ENCODE assay signal across 22 cellular contexts in genomic region chr21:21210552-21210951, GRCh38.
"Had no signal": no experiment of that assay in that cellular context is flagged by ENCODE, and none has a peak within 500 bp of the region (broad histone marks: within the 10 kb centered on the region; RNA-seq: fewer than 3 reads in every experiment).

No MANE protein-coding gene starts in this region.

- H3K27ac ChIP-seq: colonic mucosa, esophagus squamous epithelium, hepatocyte, pancreas, prostate gland, spleen, tibial artery, upper lobe of left lung, uterus had no signal

- H3K79me2 ChIP-seq: hepatocyte had no signal

- DNase-seq: colonic mucosa; dermis blood vessel endothelial cell; esophagus squamous epithelium; head of caudate nucleus; midbrain; occipital lobe; pancreas; retina; spleen; stimulated activated CD4-positive, alpha-beta T cell treated with anti-CD3 and anti-CD28 coated beads, Interleukin-15, amount 100 ng/mL, for 24 hours; stimulated activated CD4-positive, alpha-beta T cell treated with anti-CD3 and anti-CD28 coated beads, Interleukin-1b, Interleukin-23, amount 100 ng/mL, for 48 hours; stimulated activated CD4-positive, alpha-beta T cell treated with anti-CD3 and anti-CD28 coated beads, Interleukin-4, amount 100 ng/mL, for 24 hours; tibial artery; upper lobe of left lung; uterus had no signal

- H3K4me1 Mint-ChIP-seq: stimulated activated memory B cell treated with anti-CD40 and anti-IgM and Interleukin-4, amounts not matched to agents 10 μg/mL and 1 μg/mL and 100 μg/mL, for 72 hours had no signal

- H3K4me2 ChIP-seq: hepatocyte had no signal

- H3K4me3 ChIP-seq: colonic mucosa, esophagus squamous epithelium, hepatocyte, pancreas, prostate gland, spleen, tibial artery, upper lobe of left lung, uterus had no signal

- H3K4me1 ChIP-seq: colonic mucosa, esophagus squamous epithelium, pancreas, prostate gland, spleen, tibial artery, upper lobe of left lung, uterus had no signal

- H3K27me3 Mint-ChIP-seq: stimulated activated memory B cell treated with anti-CD40 and anti-IgM and Interleukin-4, amounts not matched to agents 10 μg/mL and 1 μg/mL and 100 μg/mL, for 72 hours; stimulated activated naive CD8-positive, alpha-beta T cell treated with anti-CD3 and anti-CD28 coated beads, Interleukin-15, Interleukin-2, amounts not matched to agents 100 ng/mL and 50 ng/mL, for 24 hours had no signal

- H3K36me3 ChIP-seq: colonic mucosa, esophagus squamous epithelium, pancreas, prostate gland, spleen, tibial artery, upper lobe of left lung, uterus had no signal

- H3K36me3 Mint-ChIP-seq: natural killer cell treated with Interleukin-12 subunit alpha and Interleukin-12 subunit beta and Interleukin-15 and Interleukin-18, amount 100 ng/mL, for 72 hours; stimulated activated memory B cell treated with anti-CD40 and anti-IgM and Interleukin-4, amounts not matched to agents 10 μg/mL and 1 μg/mL and 100 μg/mL, for 72 hours had no signal

- H3K9me3 ChIP-seq: colonic mucosa, esophagus squamous epithelium, pancreas, prostate gland, spleen, tibial artery, upper lobe of left lung, uterus had no signal

- H3K27ac Mint-ChIP-seq: natural killer cell treated with Interleukin-12 subunit alpha and Interleukin-12 subunit beta and Interleukin-15 and Interleukin-18, amount 100 ng/mL, for 72 hours; stimulated activated memory B cell treated with anti-CD40 and anti-IgM and Interleukin-4, amounts not matched to agents 10 μg/mL and 1 μg/mL and 100 μg/mL, for 72 hours; stimulated activated naive CD8-positive, alpha-beta T cell treated with anti-CD3 and anti-CD28 coated beads, Interleukin-15, Interleukin-2, amounts not matched to agents 100 ng/mL and 50 ng/mL, for 24 hours had no signal

- H3K27me3 ChIP-seq: colonic mucosa, esophagus squamous epithelium, hepatocyte, pancreas, spleen, tibial artery, upper lobe of left lung, uterus had no signal

- FAIRE-seq: pancreas had no signal

- H3K4me3 Mint-ChIP-seq: natural killer cell treated with Interleukin-12 subunit alpha and Interleukin-12 subunit beta and Interleukin-15 and Interleukin-18, amount 100 ng/mL, for 72 hours; stimulated activated memory B cell treated with anti-CD40 and anti-IgM and Interleukin-4, amounts not matched to agents 10 μg/mL and 1 μg/mL and 100 μg/mL, for 72 hours; stimulated activated naive CD8-positive, alpha-beta T cell treated with anti-CD3 and anti-CD28 coated beads, Interleukin-15, Interleukin-2, amounts not matched to agents 100 ng/mL and 50 ng/mL, for 24 hours had no signal

- H2AFZ ChIP-seq: hepatocyte had no signal

- ATAC-seq: left lobe of liver; natural killer cell treated with Interleukin-12 subunit alpha and Interleukin-12 subunit beta and Interleukin-15 and Interleukin-18, amount 100 ng/mL, for 72 hours; pancreas; sciatic nerve; stimulated activated memory B cell treated with anti-CD40 and anti-IgM and Interleukin-4, amounts not matched to agents 10 μg/mL and 1 μg/mL and 100 μg/mL, for 72 hours had no signal

- H3K9me3 Mint-ChIP-seq: natural killer cell treated with Interleukin-12 subunit alpha and Interleukin-12 subunit beta and Interleukin-15 and Interleukin-18, amount 100 ng/mL, for 72 hours; stimulated activated memory B cell treated with anti-CD40 and anti-IgM and Interleukin-4, amounts not matched to agents 10 μg/mL and 1 μg/mL and 100 μg/mL, for 72 hours; stimulated activated naive CD8-positive, alpha-beta T cell treated with anti-CD3 and anti-CD28 coated beads, Interleukin-15, Interleukin-2, amounts not matched to agents 100 ng/mL and 50 ng/mL, for 24 hours had no signal
